In genomic region chr1:209813902-209814301, GRCh38 we compare ENCODE assay signal across 33 cellular contexts. TPM values are rescaled to one million over a fixed set of nuclear protein-coding genes. Genes with fewer than 3 reads are reported as not detected.
"Had no signal": no experiment of that assay in that cellular context is flagged by ENCODE, and none has a peak within 500 bp of the region (broad histone marks: within the 10 kb centered on the region; RNA-seq: fewer than 3 reads in every experiment).

No MANE protein-coding gene starts in this region.

- H3K36me3 ChIP-seq: left lung, lower lobe of right lung, pancreas, prostate gland, sigmoid colon, spleen, suprapubic skin, thoracic aorta, tibial artery, upper lobe of right lung had no signal

- H3K4me3 ChIP-seq: left lung, lower lobe of right lung, mucosa of descending colon, pancreas, prostate gland, sigmoid colon, spleen, suprapubic skin, thoracic aorta, tibial artery, upper lobe of right lung had no signal

- H3K9me3 Mint-ChIP-seq: naive thymus-derived CD4-positive, alpha-beta T cell; natural killer cell treated with Interleukin-12 subunit alpha and Interleukin-12 subunit beta and Interleukin-15 and Interleukin-18, amount 100 ng/mL, for 72 hours; stimulated activated effector memory CD8-positive, alpha-beta T cell treated with anti-CD3 and anti-CD28 coated beads, Interleukin-12 subunit alpha, Interleukin-12 subunit beta, amount 100 ng/mL, for 72 hours; stimulated activated naive CD8-positive, alpha-beta T cell treated with anti-CD3 and anti-CD28 coated beads, Interleukin-15, Interleukin-2, amounts not matched to agents 100 ng/mL and 50 ng/mL, for 24 hours had no signal

- H3K27ac ChIP-seq: left lung, lower lobe of right lung, pancreas, sigmoid colon, spleen, thoracic aorta, tibial artery, upper lobe of right lung had no signal

- H3K36me3 Mint-ChIP-seq: immature natural killer cell; natural killer cell treated with Interleukin-12 subunit alpha and Interleukin-12 subunit beta and Interleukin-15 and Interleukin-18, amount 100 ng/mL, for 72 hours; stimulated activated effector memory CD8-positive, alpha-beta T cell treated with anti-CD3 and anti-CD28 coated beads, Interleukin-12 subunit alpha, Interleukin-12 subunit beta, amount 100 ng/mL, for 72 hours had no signal

- FAIRE-seq: islet of Langerhans, kidney, pancreas, small intestine, urothelium cell line had no signal

- H3K27ac Mint-ChIP-seq: immature natural killer cell; naive thymus-derived CD4-positive, alpha-beta T cell; natural killer cell treated with Interleukin-12 subunit alpha and Interleukin-12 subunit beta and Interleukin-15 and Interleukin-18, amount 100 ng/mL, for 72 hours; stimulated activated effector memory CD8-positive, alpha-beta T cell treated with anti-CD3 and anti-CD28 coated beads, Interleukin-12 subunit alpha, Interleukin-12 subunit beta, amount 100 ng/mL, for 72 hours; stimulated activated naive CD8-positive, alpha-beta T cell treated with anti-CD3 and anti-CD28 coated beads, Interleukin-15, Interleukin-2, amounts not matched to agents 100 ng/mL and 50 ng/mL, for 24 hours had no signal

- H3K4me1 ChIP-seq: left lung, lower lobe of right lung, pancreas, prostate gland, sigmoid colon, spleen, tibial artery, upper lobe of right lung had no signal

- H3K4me1 Mint-ChIP-seq: immature natural killer cell; stimulated activated effector memory CD8-positive, alpha-beta T cell treated with anti-CD3 and anti-CD28 coated beads, Interleukin-12 subunit alpha, Interleukin-12 subunit beta, amount 100 ng/mL, for 72 hours had no signal

- H3K9me3 ChIP-seq: left lung, lower lobe of right lung, mucosa of descending colon, pancreas, prostate gland, sigmoid colon, spleen, suprapubic skin, thoracic aorta, tibial artery, upper lobe of right lung had no signal

- DNase-seq: hypothalamus; immature natural killer cell; kidney; left colon; left lung; lower lobe of right lung; mesendoderm; midbrain; mucosa of descending colon; naive thymus-derived CD4-positive, alpha-beta T cell; nucleus accumbens; pancreas; posterior cingulate gyrus; retina; right cardiac atrium; sigmoid colon; small intestine; spleen; stimulated activated CD4-positive, alpha-beta T cell treated with anti-CD3 and anti-CD28 coated beads, Interleukin-4, amount 100 ng/mL, for 24 hours; stimulated activated naive CD4-positive, alpha-beta T cell; tibial artery; trophoblast cell; upper lobe of right lung had no signal

- H3K4me3 Mint-ChIP-seq: immature natural killer cell; naive thymus-derived CD4-positive, alpha-beta T cell; natural killer cell treated with Interleukin-12 subunit alpha and Interleukin-12 subunit beta and Interleukin-15 and Interleukin-18, amount 100 ng/mL, for 72 hours; stimulated activated effector memory CD8-positive, alpha-beta T cell treated with anti-CD3 and anti-CD28 coated beads, Interleukin-12 subunit alpha, Interleukin-12 subunit beta, amount 100 ng/mL, for 72 hours; stimulated activated naive CD8-positive, alpha-beta T cell treated with anti-CD3 and anti-CD28 coated beads, Interleukin-15, Interleukin-2, amounts not matched to agents 100 ng/mL and 50 ng/mL, for 24 hours had no signal

- H3K27me3 ChIP-seq: pancreas, sigmoid colon, suprapubic skin had no signal

- ATAC-seq: left colon; left lung; lower lobe of right lung; mucosa of descending colon; naive thymus-derived CD4-positive, alpha-beta T cell; natural killer cell treated with Interleukin-12 subunit alpha and Interleukin-12 subunit beta and Interleukin-15 and Interleukin-18, amount 100 ng/mL, for 72 hours; pancreas; right cardiac atrium; stimulated activated effector memory CD8-positive, alpha-beta T cell treated with anti-CD3 and anti-CD28 coated beads, Interleukin-12 subunit alpha, Interleukin-12 subunit beta, amount 100 ng/mL, for 72 hours; upper lobe of right lung had no signal

RNA-seq across cellular contexts. Expression of gene IRF6, which starts 8.0 kb away (rescaled TPM):
- polyA plus RNA-seq: neural cell had no signal

RNA-seq across cellular contexts. Expression of gene TRAF3IP3, which starts 58.0 kb away (rescaled TPM):
- total RNA-seq: osteoblast had no signal
- polyA plus RNA-seq: neural cell had no signal
